19 cellular contexts compared by ENCODE assay signal in the genomic region with DNA sequence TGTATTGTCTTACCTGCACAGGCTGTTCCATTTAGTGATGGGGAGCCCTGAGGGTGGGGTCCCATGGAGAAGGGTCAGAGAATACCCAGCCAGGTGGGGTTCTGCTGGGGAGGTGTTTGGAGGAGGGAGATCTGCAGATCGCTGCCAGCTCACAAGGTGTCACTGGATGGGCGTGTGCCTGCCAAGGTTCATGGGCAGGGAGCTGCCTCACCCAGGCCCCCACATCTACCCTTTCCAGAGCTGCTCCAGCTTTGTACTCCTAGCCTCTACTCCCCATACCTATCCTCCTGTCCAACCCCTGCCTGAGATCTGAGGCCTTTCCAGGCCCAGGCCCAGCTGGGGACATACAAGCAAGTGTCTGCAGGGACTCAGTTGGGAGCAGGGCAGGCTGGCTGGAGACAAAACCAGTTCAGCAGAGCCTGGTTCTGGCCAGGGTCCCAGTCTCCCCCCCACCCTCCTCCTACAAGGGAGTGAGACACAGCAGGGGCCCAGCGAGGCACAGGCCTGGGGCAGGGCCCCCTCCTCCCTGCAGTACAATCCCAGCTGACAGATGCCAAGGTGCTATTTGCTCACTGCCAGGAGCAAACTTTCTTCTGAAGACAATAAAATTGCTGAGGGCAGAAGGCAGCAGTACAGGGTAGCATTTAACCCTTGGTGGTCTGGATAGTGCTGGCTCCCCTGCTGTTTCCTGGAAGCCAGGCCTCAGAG. TPM values are rescaled to one million over a fixed set of nuclear protein-coding genes. Genes with fewer than 3 reads are reported as not detected.
DNase-seq lines count a peak whose midpoint lies in the region; ATAC-seq and TF ChIP-seq lines count a peak whose summit lies in the region.
"Had no signal": no experiment of that assay in that cellular context is flagged by ENCODE, and none has a peak within 500 bp of the region (broad histone marks: within the 10 kb centered on the region; RNA-seq: fewer than 3 reads in every experiment).

No MANE protein-coding gene starts in this region.

- no peaks in the 10 kb centered on the region for H3K9me3 Mint-ChIP-seq in brain
- H3K9me3 Mint-ChIP-seq in activated naive CD4-positive, alpha-beta T cell treated with anti-CD3 and anti-CD28 coated beads for 36 hours: no peaks in the 10 kb centered on the region
- H3K9me3 Mint-ChIP-seq: activated naive CD4-positive, alpha-beta T cell treated with anti-CD3 and anti-CD28 coated beads, Interleukin-2, amount 50 U/mL, for 72 hours; CD8-positive, alpha-beta memory T cell; effector memory CD8-positive, alpha-beta T cell had no signal

- H3K4me2 ChIP-seq in mammary epithelial cell (ENCODE audit: insufficient read depth, low read depth, low read length): no peak overlapping the region

- H4K20me1 ChIP-seq in mammary epithelial cell (ENCODE audit: insufficient read depth, low read length): no peaks in the 10 kb centered on the region

- no peak for TF ChIP-seq POLR2A in thyroid gland (IDR thresholded peaks at IDR 0.05)

- H3K4me3 Mint-ChIP-seq in brain: no peak overlapping the region
- no peak overlapping the region for H3K4me3 Mint-ChIP-seq in activated naive CD4-positive, alpha-beta T cell treated with anti-CD3 and anti-CD28 coated beads for 36 hours
- H3K4me3 Mint-ChIP-seq: CD8-positive, alpha-beta memory T cell; effector memory CD8-positive, alpha-beta T cell had no signal

- BruUV-seq in mammary epithelial cell (replicated peaks; lab: Mats Ljungman, UMichigan): no TSS peak

- no peaks in the 10 kb centered on the region for H3K36me3 Mint-ChIP-seq in brain
- H3K36me3 Mint-ChIP-seq in activated naive CD4-positive, alpha-beta T cell treated with anti-CD3 and anti-CD28 coated beads for 36 hours (ENCODE audit: low read depth): no peaks in the 10 kb centered on the region
- H3K36me3 Mint-ChIP-seq: activated naive CD4-positive, alpha-beta T cell treated with anti-CD3 and anti-CD28 coated beads, Interleukin-2, amount 50 U/mL, for 72 hours; CD8-positive, alpha-beta memory T cell; naive B cell had no signal

- H3K9ac ChIP-seq in mammary epithelial cell (ENCODE audit: insufficient read depth, low read length): no peak overlapping the region

- H3K79me2 ChIP-seq in mammary epithelial cell (ENCODE audit: insufficient read depth, low read length): no peaks in the 10 kb centered on the region

- DNase-seq in T47D (ENCODE audit: low read depth in 1 of 2, low spot score in 1 of 2) (peak; percentile 66 to 98), mammary epithelial cell (no peak), NCI-H2196 treated with DMSO at 0.1 percent for 48 hours (lab: John Stamatoyannopoulos, UW; ENCODE audit: unreplicated experiment) (peak; percentile 22), thyroid gland (peak; percentile 41 to 63), NCI-H748 treated with DMSO at 0.1 percent for 48 hours (lab: John Stamatoyannopoulos, UW) (no peak)
- DNase-seq in activated naive CD4-positive, alpha-beta T cell treated with anti-CD3 and anti-CD28 coated beads for 36 hours: no peak
- DNase-seq: activated CD4-positive, alpha-beta T cell treated with anti-CD3 and anti-CD28 coated beads for 1 hour; activated CD8-positive, alpha-beta memory T cell treated with anti-CD3 and anti-CD28 coated beads, Interleukin-2, amount 50 U/mL, for 48 hours; CD8-positive, alpha-beta memory T cell; effector memory CD8-positive, alpha-beta T cell; left lung; naive B cell; RPMI8226; T-helper 2 cell had no signal

- no peak for TF ChIP-seq CTCF in mammary epithelial cell (conservative IDR thresholded peaks at IDR 0.05 in 1 of 2, IDR thresholded peaks at IDR 0.05 in 1 of 2; ENCODE audit: extremely low read depth in 1 of 2, insufficient read depth in 1 of 2, low read depth in 1 of 2, low read length in 2 of 2)
- TF ChIP-seq CTCF in brain (conservative IDR thresholded peaks at IDR 0.05): no peak
- TF ChIP-seq CTCF in thyroid gland (IDR thresholded peaks at IDR 0.05): no peak

- dilution Hi-C loops in mammary epithelial cell (cut with HindIII; ENCODE audit: low sequenced_read_pairs): no loop called here

- H3K27ac Mint-ChIP-seq in brain: peak overlapping the region in 4 of 5 experiments; percentile 25 to 69 (median 58)
- H3K27ac Mint-ChIP-seq in activated naive CD4-positive, alpha-beta T cell treated with anti-CD3 and anti-CD28 coated beads for 36 hours: no peak overlapping the region
- H3K27ac Mint-ChIP-seq: activated naive CD4-positive, alpha-beta T cell treated with anti-CD3 and anti-CD28 coated beads, Interleukin-2, amount 50 U/mL, for 72 hours; effector memory CD8-positive, alpha-beta T cell had no signal

- intact Hi-C loops in mammary epithelial cell (cut with micrococcal nuclease) (no loop called here), thyroid gland (cut with DNase I) (no loop called here)
- intact Hi-C loops in activated naive CD4-positive, alpha-beta T cell treated with anti-CD3 and anti-CD28 coated beads for 36 hours (cut with micrococcal nuclease): no loop called here

- CTCF ChIA-PET in mammary epithelial cell (lab: Charles Lee; ENCODE audit: low non-redundant PET): no interaction called here
- CTCF ChIA-PET in activated naive CD4-positive, alpha-beta T cell treated with anti-CD3 and anti-CD28 coated beads for 36 hours (lab: Charles Lee): no interaction called here

- H3K4me1 Mint-ChIP-seq in brain: peaks cover 7% of the 10 kb centered on the region
- no peaks in the 10 kb centered on the region for H3K4me1 Mint-ChIP-seq in activated naive CD4-positive, alpha-beta T cell treated with anti-CD3 and anti-CD28 coated beads for 36 hours (ENCODE audit: low read depth)
- H3K4me1 Mint-ChIP-seq: CD8-positive, alpha-beta memory T cell; naive B cell had no signal

- WGBS in mammary epithelial cell (ENCODE audit: low coverage, missing lambda C conversion rate): 46% methylated on average over 3 of the region's 3 CpGs
- 50 to 62% methylated on average over 3 of the region's 3 CpGs for WGBS in thyroid gland, 2 donors

- no peak for ATAC-seq in HG03469 (IDR thresholded peaks at IDR 0.05; ENCODE audit: unreplicated experiment)
- ATAC-seq: activated naive CD4-positive, alpha-beta T cell treated with anti-CD3 and anti-CD28 coated beads, Interleukin-2, amount 50 U/mL, for 72 hours; effector memory CD8-positive, alpha-beta T cell; left lung had no signal

- H3K4me1 ChIP-seq in mammary epithelial cell (ENCODE audit: insufficient read depth, low read length) (no peaks in the 10 kb centered on the region), thyroid gland (peaks cover 0 to 7% of the 10 kb centered on the region in 2 donors)
- H3K4me1 ChIP-seq: left lung had no signal

- H2AFZ ChIP-seq in mammary epithelial cell (ENCODE audit: low read depth, low read length): no peak overlapping the region

- no peak overlapping the region for H3K27ac ChIP-seq in mammary epithelial cell (ENCODE audit: insufficient read depth, low read depth, low read length)
- H3K27ac ChIP-seq in thyroid gland: peak overlapping the region in 1 of 3 donors; percentile 27
- H3K27ac ChIP-seq: left lung had no signal

- in situ Hi-C loops in T47D (cut with HindIII; ENCODE audit: low pct_unique_long_range_greater_than_20kb, low sequenced_read_pairs) (no loop called here), mammary epithelial cell (cut with MboI; ENCODE audit: low sequenced_read_pairs in 2 of 2) (no loop called here)

- H3K36me3 ChIP-seq in mammary epithelial cell (ENCODE audit: insufficient read depth, low read length) (no peaks in the 10 kb centered on the region), thyroid gland (no peaks in the 10 kb centered on the region)
- H3K36me3 ChIP-seq: left lung had no signal

- H3K27me3 ChIP-seq in mammary epithelial cell (ENCODE audit: insufficient read depth, low read length) (no peaks in the 10 kb centered on the region), thyroid gland (no peaks in the 10 kb centered on the region)
- H3K27me3 ChIP-seq: left lung had no signal

- H3K4me3 ChIP-seq in mammary epithelial cell (replicated peaks in 1 of 3; ENCODE audit: insufficient read depth in 1 of 3, low read depth in 2 of 3, low read length in 3 of 3) (no peak overlapping the region), thyroid gland (replicated peaks in 1 of 3) (no peak overlapping the region)
- H3K4me3 ChIP-seq: left lung had no signal

- H3K9me3 ChIP-seq in mammary epithelial cell (replicated peaks; ENCODE audit: insufficient read depth, low read length) (no peaks in the 10 kb centered on the region), thyroid gland (no peaks in the 10 kb centered on the region)
- H3K9me3 ChIP-seq: left lung had no signal

- H3K27me3 Mint-ChIP-seq in brain: no peaks in the 10 kb centered on the region
- no peaks in the 10 kb centered on the region for H3K27me3 Mint-ChIP-seq in activated naive CD4-positive, alpha-beta T cell treated with anti-CD3 and anti-CD28 coated beads for 36 hours (ENCODE audit: low read depth)
- H3K27me3 Mint-ChIP-seq: CD8-positive, alpha-beta memory T cell; effector memory CD8-positive, alpha-beta T cell; naive B cell had no signal

RNA-seq across cellular contexts. Expression of gene SPDEF, which starts 19.7 kb away (rescaled TPM):
- total RNA-seq in mammary epithelial cell (under 1 TPM in 1 of 2 donors, not detected in 1; 0.16 TPM), thyroid gland (not detected)
- polyA plus RNA-seq in mammary epithelial cell (not detected), brain (ENCODE audit: insufficient read depth, low read depth, low replicate concordance) (not detected)
- not detected for polyA minus RNA-seq in mammary epithelial cell
- under 1 TPM; 0.24 to 0.35 TPM for total RNA-seq in activated naive CD4-positive, alpha-beta T cell treated with anti-CD3 and anti-CD28 coated beads for 36 hours
- total RNA-seq: CD8-positive, alpha-beta memory T cell; pulmonary artery endothelial cell; temporal lobe had no signal
- polyA plus RNA-seq: CD8-positive, alpha-beta memory T cell had no signal

Comparison
In these comparisons a context has a peak if more than half of its experiments do, and no peak if none do; other contexts are left out.
1. DNase-seq: peak in T47D (2 of 2), NCI-H2196 treated with DMSO at 0.1 percent for 48 hours (single experiment) and thyroid gland (2 of 2); none in mammary epithelial cell (single experiment), NCI-H748 treated with DMSO at 0.1 percent for 48 hours (single experiment) and activated naive CD4-positive, alpha-beta T cell treated with anti-CD3 and anti-CD28 coated beads for 36 hours (single experiment).